In genomic region chr15:48569591-48570302, GRCh38 we compare ENCODE assay signal across 19 cellular contexts.
"Had no signal": no experiment of that assay in that cellular context is flagged by ENCODE, and none has a peak within 500 bp of the region (broad histone marks: within the 10 kb centered on the region; RNA-seq: fewer than 3 reads in every experiment).

No MANE protein-coding gene starts in this region.

- H3K36me3 Mint-ChIP-seq: activated CD4-positive, alpha-beta memory T cell treated with anti-CD3 and anti-CD28 coated beads for 36 hours; activated naive CD8-positive, alpha-beta T cell; naive thymus-derived CD8-positive, alpha-beta T cell; stimulated activated effector memory CD8-positive, alpha-beta T cell treated with anti-CD3 and anti-CD28 coated beads, Interleukin-12 subunit alpha, Interleukin-12 subunit beta, amount 100 ng/mL, for 72 hours; WTC11 had no signal

- H3K4me1 Mint-ChIP-seq: activated CD4-positive, alpha-beta T cell treated with anti-CD3 and anti-CD28 coated beads for 36 hours; naive thymus-derived CD8-positive, alpha-beta T cell; stimulated activated effector memory CD8-positive, alpha-beta T cell treated with anti-CD3 and anti-CD28 coated beads, Interleukin-12 subunit alpha, Interleukin-12 subunit beta, amount 100 ng/mL, for 72 hours; WTC11 had no signal

- H3K27ac ChIP-seq: heart right ventricle, pancreas, right lobe of liver, stomach, upper lobe of left lung had no signal

- H3K36me3 ChIP-seq: heart right ventricle, pancreas, right lobe of liver, stomach, upper lobe of left lung had no signal

- DNase-seq: activated CD4-positive, alpha-beta memory T cell treated with anti-CD3 and anti-CD28 coated beads for 36 hours; activated CD4-positive, alpha-beta T cell treated with anti-CD3 and anti-CD28 coated beads for 36 hours; activated T-cell treated with anti-CD3 and anti-CD28 coated beads for 4 hours; effector CD8-positive, alpha-beta T cell; heart right ventricle; left cardiac atrium; mesenchymal stem cell; naive thymus-derived CD8-positive, alpha-beta T cell; pancreas; right lobe of liver; stimulated activated CD4-positive, alpha-beta T cell treated with anti-CD3 and anti-CD28 coated beads, Interleukin-4, amount 100 ng/mL, for 24 hours; stomach; upper lobe of left lung had no signal

- ATAC-seq: activated CD4-positive, alpha-beta T cell treated with anti-CD3 and anti-CD28 coated beads for 36 hours; gastroesophageal sphincter; heart right ventricle; left cardiac atrium; naive thymus-derived CD8-positive, alpha-beta T cell; pancreas; stimulated activated effector memory CD8-positive, alpha-beta T cell treated with anti-CD3 and anti-CD28 coated beads, Interleukin-12 subunit alpha, Interleukin-12 subunit beta, amount 100 ng/mL, for 72 hours; WTC11 had no signal

- H3K27me3 Mint-ChIP-seq: activated CD4-positive, alpha-beta memory T cell treated with anti-CD3 and anti-CD28 coated beads for 36 hours; activated naive CD8-positive, alpha-beta T cell; dendritic cell treated with granulocyte-macrophage colony-stimulating factor and Interleukin-4, amounts not matched to agents 40 ng/mL and 50 ng/mL, for 4 days had no signal

- H3K4me3 Mint-ChIP-seq: activated CD4-positive, alpha-beta memory T cell treated with anti-CD3 and anti-CD28 coated beads for 36 hours; activated CD4-positive, alpha-beta T cell treated with anti-CD3 and anti-CD28 coated beads for 36 hours; activated naive CD8-positive, alpha-beta T cell; dendritic cell treated with granulocyte-macrophage colony-stimulating factor and Interleukin-4, amounts not matched to agents 40 ng/mL and 50 ng/mL, for 4 days; naive thymus-derived CD8-positive, alpha-beta T cell; stimulated activated effector memory CD8-positive, alpha-beta T cell treated with anti-CD3 and anti-CD28 coated beads, Interleukin-12 subunit alpha, Interleukin-12 subunit beta, amount 100 ng/mL, for 72 hours; WTC11 had no signal

- H3K4me1 ChIP-seq: pancreas, right lobe of liver had no signal

- H3K4me3 ChIP-seq: esophagus muscularis mucosa, gastroesophageal sphincter, heart right ventricle, pancreas, right lobe of liver, stomach, upper lobe of left lung had no signal

- H3K9me3 ChIP-seq: esophagus muscularis mucosa, gastroesophageal sphincter, heart right ventricle, pancreas, right lobe of liver, stomach, upper lobe of left lung had no signal

- H3K27me3 ChIP-seq: esophagus muscularis mucosa, gastroesophageal sphincter, heart right ventricle, pancreas, right lobe of liver, stomach, upper lobe of left lung had no signal

- H3K9me3 Mint-ChIP-seq: activated CD4-positive, alpha-beta memory T cell treated with anti-CD3 and anti-CD28 coated beads for 36 hours had no signal

- H3K27ac Mint-ChIP-seq: activated CD4-positive, alpha-beta memory T cell treated with anti-CD3 and anti-CD28 coated beads for 36 hours; activated CD4-positive, alpha-beta T cell treated with anti-CD3 and anti-CD28 coated beads for 36 hours; activated naive CD8-positive, alpha-beta T cell; dendritic cell treated with granulocyte-macrophage colony-stimulating factor and Interleukin-4, amounts not matched to agents 40 ng/mL and 50 ng/mL, for 4 days; naive thymus-derived CD8-positive, alpha-beta T cell; stimulated activated effector memory CD8-positive, alpha-beta T cell treated with anti-CD3 and anti-CD28 coated beads, Interleukin-12 subunit alpha, Interleukin-12 subunit beta, amount 100 ng/mL, for 72 hours; WTC11 had no signal
